ENCODE assay signal across 1 cellular context in genomic region chr13:48561461-48562224, GRCh38.
TF ChIP-seq lines count a peak whose summit lies in the region.

No MANE protein-coding gene starts in this region.

TF ChIP-seq in HepG2, 621 proteins besides CTCF, POLR2A, EP300 and RAD21 (continued from another document):
- TF ChIP-seq ZBED4 (CRISPR knock-in tag; IDR thresholded peaks at IDR 0.05; ENCODE audit: borderline replicate concordance) (no peak), ZNF138 (CRISPR knock-in tag; IDR thresholded peaks at IDR 0.05; ENCODE audit: low read depth) (no peak), AGO1 (IDR thresholded peaks at IDR 0.05; ENCODE audit: low read depth, low read length, poor library complexity, severe bottlenecking) (no peak), ZNF224 (CRISPR knock-in tag; IDR thresholded peaks at IDR 0.05) (no peak), BHLHE40 (IDR thresholded peaks at IDR 0.05; ENCODE audit: low read length) (no peak)
